Comparison of ENCODE assay signal across 8 cellular contexts in the genomic region with DNA sequence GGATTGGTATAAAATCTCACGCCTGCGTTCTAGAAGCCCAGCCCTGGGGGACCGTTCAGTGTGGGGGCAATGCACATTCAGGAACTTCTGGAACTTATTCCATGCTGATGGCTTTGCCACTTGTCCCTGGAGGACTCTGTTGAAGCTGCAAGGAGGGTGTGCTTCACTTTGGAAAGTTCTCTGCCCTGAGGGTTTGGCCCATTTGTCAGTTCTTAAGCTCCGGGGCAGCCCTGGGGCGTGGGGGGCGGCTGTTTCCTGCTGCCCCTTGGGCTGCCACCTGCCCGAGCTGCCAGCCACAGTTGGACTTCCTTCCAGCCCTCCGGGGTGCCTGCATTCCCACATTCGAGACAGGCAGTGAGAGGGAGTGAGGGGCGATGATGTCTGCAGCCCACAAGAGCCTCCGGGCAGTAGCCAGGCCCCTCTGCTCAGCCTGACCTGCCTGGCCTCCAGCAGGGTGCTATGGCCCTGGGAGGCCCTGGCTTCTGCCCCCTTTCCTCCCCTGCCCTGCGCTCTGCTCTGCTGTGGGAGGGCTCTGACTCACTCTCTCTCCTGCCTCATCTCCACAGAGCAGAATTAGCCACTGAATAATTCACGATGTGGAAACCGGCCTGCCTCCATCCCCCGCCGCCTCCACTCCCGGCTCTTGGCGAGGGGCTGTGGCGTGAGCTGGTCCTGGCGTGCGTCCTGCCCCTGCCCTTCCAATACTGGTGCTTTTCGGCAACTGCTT. TPM values are rescaled to one million over a fixed set of nuclear protein-coding genes. Genes with fewer than 3 reads are reported as not detected.
DNase-seq lines count a peak whose midpoint lies in the region; ATAC-seq and TF ChIP-seq lines count a peak whose summit lies in the region.

No MANE protein-coding gene starts in this region.

- TF ChIP-seq CTCF in CD8-positive, alpha-beta T cell (IDR thresholded peaks at IDR 0.05): no peak
- TF ChIP-seq CTCF in foreskin keratinocyte (conservative IDR thresholded peaks at IDR 0.05) (no peak), osteoblast (IDR thresholded peaks at IDR 0.05; ENCODE audit: extremely low read depth, low read depth, low read length) (no peak)

- peaks cover 25% of the 10 kb centered on the region for H3K4me1 ChIP-seq in CD8-positive, alpha-beta T cell (ENCODE audit: insufficient read depth, low read length)
- H3K4me1 ChIP-seq in foreskin keratinocyte (peaks cover 7% of the 10 kb centered on the region), osteoblast (ENCODE audit: insufficient read depth, low read length) (peaks cover 47% of the 10 kb centered on the region)

- H3K4me2 ChIP-seq in osteoblast (ENCODE audit: insufficient read depth, low read length): peak overlapping the region; percentile 98

- H2AFZ ChIP-seq in osteoblast (ENCODE audit: low read length): peak overlapping the region; percentile 33

- ATAC-seq in CD8-positive, alpha-beta T cell: no peak
- ATAC-seq in foreskin keratinocyte: peak; percentile 72
- no peak for ATAC-seq in HG03469 (IDR thresholded peaks at IDR 0.05; ENCODE audit: unreplicated experiment)

- H3K27ac Mint-ChIP-seq in CD8-positive, alpha-beta T cell: peak overlapping the region; percentile 77
- H3K27ac Mint-ChIP-seq in activated T-helper 1 cell treated with anti-CD3 and anti-CD28 coated beads, Interleukin-12 subunit alpha, Interleukin-12 subunit beta, Interleukin-2, Interleukin-4 antibody, amounts not matched to agents 30 ng/mL and 10 ng/mL and 1 ng/mL, durations not matched to agents 14 hours and 24 hours and 36 hours: peak overlapping the region; percentile 48

- no peaks in the 10 kb centered on the region for H3K9me3 Mint-ChIP-seq in CD8-positive, alpha-beta T cell
- H3K9me3 Mint-ChIP-seq in activated T-helper 1 cell treated with anti-CD3 and anti-CD28 coated beads, Interleukin-12 subunit alpha, Interleukin-12 subunit beta, Interleukin-2, Interleukin-4 antibody, amounts not matched to agents 30 ng/mL and 10 ng/mL and 1 ng/mL, durations not matched to agents 14 hours and 24 hours and 36 hours: no peaks in the 10 kb centered on the region

- no peaks in the 10 kb centered on the region for H3K36me3 ChIP-seq in CD8-positive, alpha-beta T cell (ENCODE audit: insufficient read depth, low read length)
- H3K36me3 ChIP-seq in osteoblast (ENCODE audit: insufficient read depth, low read length): no peaks in the 10 kb centered on the region

- CTCF ChIA-PET in CD8-positive, alpha-beta T cell (lab: Charles Lee): no interaction called here

- peaks cover 14% of the 10 kb centered on the region for H3K4me1 Mint-ChIP-seq in CD8-positive, alpha-beta T cell (ENCODE audit: low read depth)
- H3K4me1 Mint-ChIP-seq in activated T-helper 1 cell treated with anti-CD3 and anti-CD28 coated beads, Interleukin-12 subunit alpha, Interleukin-12 subunit beta, Interleukin-2, Interleukin-4 antibody, amounts not matched to agents 30 ng/mL and 10 ng/mL and 1 ng/mL, durations not matched to agents 14 hours and 24 hours and 36 hours (ENCODE audit: low read depth): peaks cover 15% of the 10 kb centered on the region

- peak overlapping the region; percentile 69 for H3K4me3 ChIP-seq in CD8-positive, alpha-beta T cell (ENCODE audit: low read depth, low read length)
- H3K4me3 ChIP-seq in osteoblast (ENCODE audit: insufficient read depth, low read length): peak overlapping the region; percentile 90

- no peaks in the 10 kb centered on the region for H3K27me3 ChIP-seq in CD8-positive, alpha-beta T cell (ENCODE audit: insufficient read depth, low read length)
- H3K27me3 ChIP-seq in foreskin keratinocyte (no peaks in the 10 kb centered on the region), osteoblast (ENCODE audit: insufficient read depth, low read length) (no peaks in the 10 kb centered on the region)

- peak overlapping the region; percentile 88 for H3K4me3 Mint-ChIP-seq in CD8-positive, alpha-beta T cell
- peak overlapping the region; percentile 85 for H3K4me3 Mint-ChIP-seq in activated T-helper 1 cell treated with anti-CD3 and anti-CD28 coated beads, Interleukin-12 subunit alpha, Interleukin-12 subunit beta, Interleukin-2, Interleukin-4 antibody, amounts not matched to agents 30 ng/mL and 10 ng/mL and 1 ng/mL, durations not matched to agents 14 hours and 24 hours and 36 hours

- H3K27ac ChIP-seq in CD8-positive, alpha-beta T cell (ENCODE audit: low read depth, low read length): peak overlapping the region; percentile 33
- H3K27ac ChIP-seq in foreskin keratinocyte (peak overlapping the region; percentile 16), osteoblast (ENCODE audit: low read depth, low read length) (peak overlapping the region; percentile 96)

- no peaks in the 10 kb centered on the region for H3K36me3 Mint-ChIP-seq in CD8-positive, alpha-beta T cell
- H3K36me3 Mint-ChIP-seq in activated T-helper 1 cell treated with anti-CD3 and anti-CD28 coated beads, Interleukin-12 subunit alpha, Interleukin-12 subunit beta, Interleukin-2, Interleukin-4 antibody, amounts not matched to agents 30 ng/mL and 10 ng/mL and 1 ng/mL, durations not matched to agents 14 hours and 24 hours and 36 hours (ENCODE audit: low read depth): no peaks in the 10 kb centered on the region

- no peaks in the 10 kb centered on the region for H3K27me3 Mint-ChIP-seq in CD8-positive, alpha-beta T cell (ENCODE audit: low read depth)
- H3K27me3 Mint-ChIP-seq in activated T-helper 1 cell treated with anti-CD3 and anti-CD28 coated beads, Interleukin-12 subunit alpha, Interleukin-12 subunit beta, Interleukin-2, Interleukin-4 antibody, amounts not matched to agents 30 ng/mL and 10 ng/mL and 1 ng/mL, durations not matched to agents 14 hours and 24 hours and 36 hours (ENCODE audit: insufficient read depth): no peaks in the 10 kb centered on the region

- no peaks in the 10 kb centered on the region for H3K9me3 ChIP-seq in CD8-positive, alpha-beta T cell (ENCODE audit: low read length)
- H3K9me3 ChIP-seq in osteoblast (ENCODE audit: low read depth, low read length): no peaks in the 10 kb centered on the region

- peaks cover 39% of the 10 kb centered on the region for H4K20me1 ChIP-seq in osteoblast (ENCODE audit: insufficient read depth, low read length)

- intact Hi-C loops in CD8-positive, alpha-beta T cell (cut with DNase I, micrococcal nuclease): loop anchor here (5.0 to 10.0 kb wide), 3 partner anchors 64 to 1101 kb away; a partner anchor contains a TSS
- intact Hi-C loops in activated T-helper 1 cell treated with anti-CD3 and anti-CD28 coated beads, Interleukin-12 subunit alpha, Interleukin-12 subunit beta, Interleukin-2, Interleukin-4 antibody, amounts not matched to agents 30 ng/mL and 10 ng/mL and 1 ng/mL, durations not matched to agents 14 hours and 24 hours and 36 hours (cut with micrococcal nuclease): loop anchor here (5.0 kb wide), 1 partner anchor 1496 kb away; a partner anchor contains a TSS

- POLR2A ChIA-PET in CD8-positive, alpha-beta T cell (lab: Charles Lee): interaction anchor here (1.0 kb wide), 1 partner anchor 11 kb away, joined by 3 read pairs; no protein-coding TSS in a partner anchor

- DNase-seq in CD8-positive, alpha-beta T cell: peak in 2 of 7 experiments; percentile 27 to 28
- DNase-seq in M059J (ENCODE audit: low read depth) (peak; percentile 93), foreskin keratinocyte (peak in 1 of 2 donors; percentile 56), osteoblast (ENCODE audit: insufficient read length, low spot score, missing footprints) (peak; percentile 99), NCI-H2196 (lab: John Stamatoyannopoulos, UW; ENCODE audit: unreplicated experiment) (no peak), NCI-H2107 (lab: John Stamatoyannopoulos, UW) (no peak)
- DNase-seq in activated T-helper 1 cell treated with anti-CD3 and anti-CD28 coated beads, Interleukin-12 subunit alpha, Interleukin-12 subunit beta, Interleukin-2, Interleukin-4 antibody, amounts not matched to agents 30 ng/mL and 10 ng/mL and 1 ng/mL, durations not matched to agents 14 hours and 24 hours and 36 hours (ENCODE audit: low spot score): no peak

- H3K79me2 ChIP-seq in osteoblast (ENCODE audit: insufficient read depth, low read length): peaks cover 56% of the 10 kb centered on the region

RNA-seq across cellular contexts. Expression of a gene that starts 1.9 kb away (rescaled TPM):
- total RNA-seq in CD8-positive, alpha-beta T cell: 10 to 100 TPM in 1 of 2 experiments, 1 to 10 TPM in 1; 8.4 to 10.1 TPM
- total RNA-seq in M059J (2014; rRNA removed; shearing (Covaris generic)): 18.9 and 38.9 TPM in 2 replicates
- 30.6 and 32.0 TPM in 2 replicates for total RNA-seq in activated T-helper 1 cell treated with anti-CD3 and anti-CD28 coated beads, Interleukin-12 subunit alpha, Interleukin-12 subunit beta, Interleukin-2, Interleukin-4 antibody, amounts not matched to agents 30 ng/mL and 10 ng/mL and 1 ng/mL, durations not matched to agents 14 hours and 24 hours and 36 hours
- 28.6 and 33.6 TPM in 2 replicates for total RNA-seq in foreskin keratinocyte
- polyA plus RNA-seq in foreskin keratinocyte: 30.3 and 31.0 TPM in 2 replicates
- total RNA-seq in osteoblast: 28.3 and 29.0 TPM in 2 replicates

RNA-seq across cellular contexts. Expression of a gene that starts 54.3 kb away (rescaled TPM):
- under 1 TPM; 0.47 to 0.54 TPM for total RNA-seq in CD8-positive, alpha-beta T cell
- 0.57 and 1.2 TPM in 2 replicates for total RNA-seq in M059J (2014; rRNA removed; shearing (Covaris generic))
- total RNA-seq in activated T-helper 1 cell treated with anti-CD3 and anti-CD28 coated beads, Interleukin-12 subunit alpha, Interleukin-12 subunit beta, Interleukin-2, Interleukin-4 antibody, amounts not matched to agents 30 ng/mL and 10 ng/mL and 1 ng/mL, durations not matched to agents 14 hours and 24 hours and 36 hours: 0.05 TPM in 1 of 2 replicates, not detected in the other
- total RNA-seq in foreskin keratinocyte (not detected in 2 replicates), osteoblast (2.1 and 2.5 TPM in 2 replicates)
- polyA plus RNA-seq in foreskin keratinocyte: not detected in 2 replicates

Comparison
In these comparisons a context has a peak if more than half of its experiments do, and no peak if none do; other contexts are left out.
1. DNase-seq: peak in M059J (single experiment) and osteoblast (single experiment); none in activated T-helper 1 cell treated with anti-CD3 and anti-CD28 coated beads, Interleukin-12 subunit alpha, Interleukin-12 subunit beta, Interleukin-2, Interleukin-4 antibody, amounts not matched to agents 30 ng/mL and 10 ng/mL and 1 ng/mL, durations not matched to agents 14 hours and 24 hours and 36 hours (single experiment), NCI-H2196 (single experiment) and NCI-H2107 (single experiment).
2. H3K27ac ChIP-seq: peak in every context shown above with its lines; median percentile 96 in osteoblast; 33 in CD8-positive, alpha-beta T cell; 16 in foreskin keratinocyte.